ENCODE assay signal across 1 cellular context in the genomic region with DNA sequence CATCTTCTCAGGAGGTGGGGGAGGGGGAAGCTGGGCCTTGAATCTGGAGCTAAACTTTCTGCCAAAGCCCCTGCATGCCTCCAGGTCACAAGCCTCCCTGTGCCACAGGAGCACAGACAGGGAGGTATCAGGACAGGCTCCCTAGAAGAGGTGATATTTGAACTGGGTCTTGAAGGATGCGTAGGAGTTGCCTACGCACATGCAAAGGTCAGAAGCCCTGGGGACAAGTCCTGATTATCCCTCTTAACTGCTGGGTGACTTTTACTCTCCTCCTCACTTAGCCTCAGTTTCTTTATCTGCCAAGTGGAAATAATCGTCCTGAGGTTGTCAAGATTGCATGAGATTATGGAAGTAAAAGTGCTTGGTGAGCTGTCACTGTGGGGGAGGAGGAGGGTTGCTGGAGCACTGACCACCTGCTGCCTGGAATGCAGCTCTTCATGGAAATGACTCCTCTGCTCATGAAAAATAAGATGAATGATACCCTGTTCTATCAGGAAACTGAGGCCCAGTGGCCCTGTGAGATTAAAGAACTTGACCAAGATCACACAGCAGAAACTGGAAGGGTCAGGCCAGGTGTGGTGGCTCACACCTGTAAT.
TF ChIP-seq lines count a peak whose summit lies in the region.

No MANE protein-coding gene starts in this region.

TF ChIP-seq in HEK293, 187 proteins besides CTCF, POLR2A, EP300 and RAD21 (continued from another document and continues in another):
- TF ChIP-seq, protein P1, sequence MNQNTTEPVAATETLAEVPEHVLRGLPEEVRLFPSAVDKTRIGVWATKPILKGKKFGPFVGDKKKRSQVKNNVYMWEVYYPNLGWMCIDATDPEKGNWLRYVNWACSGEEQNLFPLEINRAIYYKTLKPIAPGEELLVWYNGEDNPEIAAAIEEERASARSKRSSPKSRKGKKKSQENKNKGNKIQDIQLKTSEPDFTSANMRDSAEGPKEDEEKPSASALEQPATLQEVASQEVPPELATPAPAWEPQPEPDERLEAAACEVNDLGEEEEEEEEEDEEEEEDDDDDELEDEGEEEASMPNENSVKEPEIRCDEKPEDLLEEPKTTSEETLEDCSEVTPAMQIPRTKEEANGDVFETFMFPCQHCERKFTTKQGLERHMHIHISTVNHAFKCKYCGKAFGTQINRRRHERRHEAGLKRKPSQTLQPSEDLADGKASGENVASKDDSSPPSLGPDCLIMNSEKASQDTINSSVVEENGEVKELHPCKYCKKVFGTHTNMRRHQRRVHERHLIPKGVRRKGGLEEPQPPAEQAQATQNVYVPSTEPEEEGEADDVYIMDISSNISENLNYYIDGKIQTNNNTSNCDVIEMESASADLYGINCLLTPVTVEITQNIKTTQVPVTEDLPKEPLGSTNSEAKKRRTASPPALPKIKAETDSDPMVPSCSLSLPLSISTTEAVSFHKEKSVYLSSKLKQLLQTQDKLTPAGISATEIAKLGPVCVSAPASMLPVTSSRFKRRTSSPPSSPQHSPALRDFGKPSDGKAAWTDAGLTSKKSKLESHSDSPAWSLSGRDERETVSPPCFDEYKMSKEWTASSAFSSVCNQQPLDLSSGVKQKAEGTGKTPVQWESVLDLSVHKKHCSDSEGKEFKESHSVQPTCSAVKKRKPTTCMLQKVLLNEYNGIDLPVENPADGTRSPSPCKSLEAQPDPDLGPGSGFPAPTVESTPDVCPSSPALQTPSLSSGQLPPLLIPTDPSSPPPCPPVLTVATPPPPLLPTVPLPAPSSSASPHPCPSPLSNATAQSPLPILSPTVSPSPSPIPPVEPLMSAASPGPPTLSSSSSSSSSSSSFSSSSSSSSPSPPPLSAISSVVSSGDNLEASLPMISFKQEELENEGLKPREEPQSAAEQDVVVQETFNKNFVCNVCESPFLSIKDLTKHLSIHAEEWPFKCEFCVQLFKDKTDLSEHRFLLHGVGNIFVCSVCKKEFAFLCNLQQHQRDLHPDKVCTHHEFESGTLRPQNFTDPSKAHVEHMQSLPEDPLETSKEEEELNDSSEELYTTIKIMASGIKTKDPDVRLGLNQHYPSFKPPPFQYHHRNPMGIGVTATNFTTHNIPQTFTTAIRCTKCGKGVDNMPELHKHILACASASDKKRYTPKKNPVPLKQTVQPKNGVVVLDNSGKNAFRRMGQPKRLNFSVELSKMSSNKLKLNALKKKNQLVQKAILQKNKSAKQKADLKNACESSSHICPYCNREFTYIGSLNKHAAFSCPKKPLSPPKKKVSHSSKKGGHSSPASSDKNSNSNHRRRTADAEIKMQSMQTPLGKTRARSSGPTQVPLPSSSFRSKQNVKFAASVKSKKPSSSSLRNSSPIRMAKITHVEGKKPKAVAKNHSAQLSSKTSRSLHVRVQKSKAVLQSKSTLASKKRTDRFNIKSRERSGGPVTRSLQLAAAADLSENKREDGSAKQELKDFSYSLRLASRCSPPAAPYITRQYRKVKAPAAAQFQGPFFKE (tag by site-specific recombination; IDR thresholded peaks at IDR 0.05; ENCODE audit: borderline replicate concordance): no peak
- TF ChIP-seq ZNF132 (tag by site-specific recombination; IDR thresholded peaks at IDR 0.05; ENCODE audit: borderline replicate concordance) (no peak), ZNF280C (tag by site-specific recombination; IDR thresholded peaks at IDR 0.05) (no peak), ZNF677 (tag by site-specific recombination; IDR thresholded peaks at IDR 0.05) (no peak), ZNF426 (tag by site-specific recombination; IDR thresholded peaks at IDR 0.05) (no peak), ZNF571 (tag by site-specific recombination; IDR thresholded peaks at IDR 0.05) (no peak), KLF7 (tag by site-specific recombination; IDR thresholded peaks at IDR 0.05; ENCODE audit: borderline replicate concordance) (no peak), ZNF791 (tag by site-specific recombination; IDR thresholded peaks at IDR 0.05) (no peak), ZNF626 (tag by site-specific recombination; IDR thresholded peaks at IDR 0.05) (no peak), ZNF596 (tag by site-specific recombination; IDR thresholded peaks at IDR 0.05) (no peak), IKZF3 (tag by site-specific recombination; IDR thresholded peaks at IDR 0.05) (peak; percentile 34; the same call in 1 of the 2 replicates), ZFP37 (tag by site-specific recombination; IDR thresholded peaks at IDR 0.05) (no peak), ZFP41 (tag by site-specific recombination; IDR thresholded peaks at IDR 0.05; ENCODE audit: borderline replicate concordance) (no peak), ZSCAN30 (tag by site-specific recombination; IDR thresholded peaks at IDR 0.05) (no peak), ZFHX2 (tag by site-specific recombination; conservative IDR thresholded peaks at IDR 0.05) (peak; percentile 80), HIC1 (tag by site-specific recombination; IDR thresholded peaks at IDR 0.05) (no peak), KLF16 (tag by site-specific recombination; IDR thresholded peaks at IDR 0.05) (no peak), ZNF792 (tag by site-specific recombination; IDR thresholded peaks at IDR 0.05) (no peak), TSHZ1 (tag by site-specific recombination; IDR thresholded peaks at IDR 0.05; ENCODE audit: borderline replicate concordance) (no peak), YY1 (tag by site-specific recombination; IDR thresholded peaks at IDR 0.05) (no peak; the same call in 1 of the 2 replicates), SCRT1 (tag by site-specific recombination; IDR thresholded peaks at IDR 0.05; ENCODE audit: borderline replicate concordance) (0 out of 2 replicates have a peak, but pooled peaks have one; percentile 34), ZNF514 (tag by site-specific recombination; IDR thresholded peaks at IDR 0.05) (no peak), ZNF341 (tag by site-specific recombination; IDR thresholded peaks at IDR 0.05; ENCODE audit: low read depth) (0 out of 2 replicates have a peak, but pooled peaks have one; percentile 28), ZNF37A (tag by site-specific recombination; IDR thresholded peaks at IDR 0.05) (no peak), GLIS1 (tag by site-specific recombination; IDR thresholded peaks at IDR 0.05) (peak; percentile 14; the same call in 1 of the 2 replicates), ZNF776 (tag by site-specific recombination; IDR thresholded peaks at IDR 0.05; ENCODE audit: borderline replicate concordance) (no peak), ZNF266 (tag by site-specific recombination; IDR thresholded peaks at IDR 0.05; ENCODE audit: low read depth) (no peak), WT1 (tag by site-specific recombination; IDR thresholded peaks at IDR 0.05) (peak; percentile 14; the same call in 1 of the 2 replicates), ZNF549 (tag by site-specific recombination; IDR thresholded peaks at IDR 0.05) (no peak), ZFP69B (tag by site-specific recombination; IDR thresholded peaks at IDR 0.05) (no peak), TCF7L2 (IDR thresholded peaks at IDR 0.05; ENCODE audit: borderline replicate concordance, low read depth, low read length) (no peak), SALL2 (tag by site-specific recombination; IDR thresholded peaks at IDR 0.05; ENCODE audit: borderline replicate concordance) (no peak), ZNF112 (tag by site-specific recombination; IDR thresholded peaks at IDR 0.05) (no peak), RBAK (tag by site-specific recombination; IDR thresholded peaks at IDR 0.05) (no peak), ZNF777 (tag by site-specific recombination; IDR thresholded peaks at IDR 0.05; ENCODE audit: borderline replicate concordance) (no peak), ZNF169 (tag by site-specific recombination; IDR thresholded peaks at IDR 0.05) (no peak), ZNF174 (tag by site-specific recombination; IDR thresholded peaks at IDR 0.05) (no peak), ZFP3 (tag by site-specific recombination; IDR thresholded peaks at IDR 0.05; ENCODE audit: low read depth) (peak; percentile 98), EGR2 (tag by site-specific recombination; IDR thresholded peaks at IDR 0.05; ENCODE audit: low read depth) (peak; percentile 71)
- TF ChIP-seq, protein P2, sequence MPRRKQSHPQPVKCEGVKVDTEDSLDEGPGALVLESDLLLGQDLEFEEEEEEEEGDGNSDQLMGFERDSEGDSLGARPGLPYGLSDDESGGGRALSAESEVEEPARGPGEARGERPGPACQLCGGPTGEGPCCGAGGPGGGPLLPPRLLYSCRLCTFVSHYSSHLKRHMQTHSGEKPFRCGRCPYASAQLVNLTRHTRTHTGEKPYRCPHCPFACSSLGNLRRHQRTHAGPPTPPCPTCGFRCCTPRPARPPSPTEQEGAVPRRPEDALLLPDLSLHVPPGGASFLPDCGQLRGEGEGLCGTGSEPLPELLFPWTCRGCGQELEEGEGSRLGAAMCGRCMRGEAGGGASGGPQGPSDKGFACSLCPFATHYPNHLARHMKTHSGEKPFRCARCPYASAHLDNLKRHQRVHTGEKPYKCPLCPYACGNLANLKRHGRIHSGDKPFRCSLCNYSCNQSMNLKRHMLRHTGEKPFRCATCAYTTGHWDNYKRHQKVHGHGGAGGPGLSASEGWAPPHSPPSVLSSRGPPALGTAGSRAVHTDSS (tag by site-specific recombination; IDR thresholded peaks at IDR 0.05): no peak
- TF ChIP-seq, protein P3, sequence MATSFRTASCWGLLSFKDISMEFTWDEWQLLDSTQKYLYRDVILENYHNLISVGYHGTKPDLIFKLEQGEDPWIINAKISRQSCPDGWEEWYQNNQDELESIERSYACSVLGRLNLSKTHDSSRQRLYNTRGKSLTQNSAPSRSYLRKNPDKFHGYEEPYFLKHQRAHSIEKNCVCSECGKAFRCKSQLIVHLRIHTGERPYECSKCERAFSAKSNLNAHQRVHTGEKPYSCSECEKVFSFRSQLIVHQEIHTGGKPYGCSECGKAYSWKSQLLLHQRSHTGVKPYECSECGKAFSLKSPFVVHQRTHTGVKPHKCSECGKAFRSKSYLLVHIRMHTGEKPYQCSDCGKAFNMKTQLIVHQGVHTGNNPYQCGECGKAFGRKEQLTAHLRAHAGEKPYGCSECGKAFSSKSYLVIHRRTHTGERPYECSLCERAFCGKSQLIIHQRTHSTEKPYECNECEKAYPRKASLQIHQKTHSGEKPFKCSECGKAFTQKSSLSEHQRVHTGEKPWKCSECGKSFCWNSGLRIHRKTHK (tag by site-specific recombination; IDR thresholded peaks at IDR 0.05): no peak
- TF ChIP-seq, protein P4, sequence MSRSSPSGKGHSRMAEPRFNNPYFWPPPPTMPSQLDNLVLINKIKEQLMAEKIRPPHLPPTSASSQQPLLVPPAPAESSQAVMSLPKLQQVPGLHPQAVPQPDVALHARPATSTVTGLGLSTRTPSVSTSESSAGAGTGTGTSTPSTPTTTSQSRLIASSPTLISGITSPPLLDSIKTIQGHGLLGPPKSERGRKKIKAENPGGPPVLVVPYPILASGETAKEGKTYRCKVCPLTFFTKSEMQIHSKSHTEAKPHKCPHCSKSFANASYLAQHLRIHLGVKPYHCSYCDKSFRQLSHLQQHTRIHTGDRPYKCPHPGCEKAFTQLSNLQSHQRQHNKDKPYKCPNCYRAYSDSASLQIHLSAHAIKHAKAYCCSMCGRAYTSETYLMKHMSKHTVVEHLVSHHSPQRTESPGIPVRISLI (tag by site-specific recombination; IDR thresholded peaks at IDR 0.05): no peak
